Comparison of ENCODE assay signal across 8 cellular contexts in genomic region chr4:51842167-51842553, GRCh38. TPM values are rescaled to one million over a fixed set of nuclear protein-coding genes. Genes with fewer than 3 reads are reported as not detected.
DNase-seq lines count a peak whose midpoint lies in the region; ATAC-seq, FAIRE-seq and TF ChIP-seq lines count a peak whose summit lies in the region.

No MANE protein-coding gene starts in this region.

- H3K4me2 ChIP-seq in A549, result peak overlapping the region; percentile 74

- H3K4me1 ChIP-seq in A549 (peaks cover 11% of the 10 kb centered on the region), right atrium auricular region (peaks cover 0 to 14% of the 10 kb centered on the region in 2 donors), skeletal muscle tissue (ENCODE audit: control insufficient read depth in 3 of 3, insufficient read depth in 3 of 3, low read length in 3 of 3) (peaks cover 7 to 11% (median 8%) of the 10 kb centered on the region in 3 donors)

- POLR2A ChIA-PET in A549 (lab: Yijun Ruan, JAX), result interaction anchor here (0.8 kb wide), 1 partner anchor 196 kb away, joined by 3 read pairs; the partner anchor contains the start of gene SGCB

- TF ChIP-seq CTCF in A549 (IDR thresholded peaks at IDR 0.05) (no peak), right atrium auricular region (IDR thresholded peaks at IDR 0.05) (no peak)

- H3K27me3 ChIP-seq in H7 (ENCODE audit: control insufficient read depth, insufficient read depth, low read length) (peaks cover 14% of the 10 kb centered on the region), right atrium auricular region (no peaks in the 10 kb centered on the region), skeletal muscle tissue (ENCODE audit: control insufficient read depth in 3 of 3, insufficient read depth in 3 of 3, low read length in 3 of 3) (no peaks in the 10 kb centered on the region)

- H3K27ac ChIP-seq in A549 (peak overlapping the region; percentile 72 to 90), right atrium auricular region (peak overlapping the region; percentile 94 to 98), skeletal muscle tissue (ENCODE audit: low read depth, low read length) (peak overlapping the region; percentile 40)

- no peak for TF ChIP-seq POLR2A in A549 (IDR thresholded peaks at IDR 0.05; ENCODE audit: low read length)

- H3K36me3 Mint-ChIP-seq in activated naive CD4-positive, alpha-beta T cell treated with anti-CD3 and anti-CD28 coated beads, Interleukin-2, amount 50 U/mL, for 72 hours, result peaks cover 0 to 12% of the 10 kb centered on the region in 2 donors

- ATAC-seq in A549 (no peak), HG03457 (IDR thresholded peaks at IDR 0.05; ENCODE audit: unreplicated experiment) (no peak), GM19328 (IDR thresholded peaks at IDR 0.05; ENCODE audit: unreplicated experiment) (no peak)
- ATAC-seq in activated naive CD4-positive, alpha-beta T cell treated with anti-CD3 and anti-CD28 coated beads, Interleukin-2, amount 50 U/mL, for 72 hours, result no peak

- H3K36me3 ChIP-seq in H7 (replicated peaks; ENCODE audit: control insufficient read depth, insufficient read depth, low read length) (no peaks in the 10 kb centered on the region), right atrium auricular region (no peaks in the 10 kb centered on the region), skeletal muscle tissue (ENCODE audit: control insufficient read depth in 3 of 3, insufficient read depth in 3 of 3, low read length in 3 of 3) (no peaks in the 10 kb centered on the region)

- no peaks in the 10 kb centered on the region for H3K9me3 ChIP-seq in A549
- H3K9me3 ChIP-seq in right atrium auricular region, result no peaks in the 10 kb centered on the region
- H3K9me3 ChIP-seq in skeletal muscle tissue (ENCODE audit: control insufficient read depth in 3 of 3, low read length in 3 of 3), result no peaks in the 10 kb centered on the region

- TF ChIP-seq RAD21 in A549 (conservative IDR thresholded peaks at IDR 0.05 in 1 of 2, IDR thresholded peaks at IDR 0.05 in 1 of 2), result no peak

- peak overlapping the region; percentile 62 for H3K4me3 ChIP-seq in A549
- H3K4me3 ChIP-seq in H7 (ENCODE audit: insufficient read depth, low read depth, low read length), result peak overlapping the region; percentile 50
- peak overlapping the region; percentile 66 to 80 for H3K4me3 ChIP-seq in right atrium auricular region
- H3K4me3 ChIP-seq in skeletal muscle tissue (ENCODE audit: low read length in 3 of 3), result peak overlapping the region; percentile 86 to 94 (median 87)

- FAIRE-seq in A549 (lab: Jason Lieb, UNC), result no peak

- DNase-seq in A549 (ENCODE audit: low read depth in 1 of 2, low spot score in 1 of 2), result peak in 1 of 2 experiments; percentile 2
- DNase-seq in H7, result peak; percentile 30
- no peak for DNase-seq in activated naive CD4-positive, alpha-beta T cell treated with anti-CD3 and anti-CD28 coated beads, Interleukin-2, amount 50 U/mL, for 72 hours (ENCODE audit: low spot score in 2 of 2)
- peak; percentile 63 for DNase-seq in right atrium auricular region (ENCODE audit: low spot score)
- no peak for DNase-seq in SK-N-DZ (ENCODE audit: low spot score)

- TF ChIP-seq EP300 in A549 (IDR thresholded peaks at IDR 0.05), result no peak

- CTCF ChIA-PET in A549 (lab: Yijun Ruan, JAX), result interaction anchor here (0.9 to 1.0 kb wide), 2 partner anchors 11 to 20 kb away, joined by 3 to 4 read pairs; no protein-coding TSS in a partner anchor

- peak overlapping the region; percentile 19 to 89 for H3K27ac Mint-ChIP-seq in activated naive CD4-positive, alpha-beta T cell treated with anti-CD3 and anti-CD28 coated beads, Interleukin-2, amount 50 U/mL, for 72 hours

- no peaks in the 10 kb centered on the region for H3K9me3 Mint-ChIP-seq in activated naive CD4-positive, alpha-beta T cell treated with anti-CD3 and anti-CD28 coated beads, Interleukin-2, amount 50 U/mL, for 72 hours

- H3K9ac ChIP-seq in skeletal muscle tissue (ENCODE audit: low read depth in 1 of 3, low read length in 3 of 3), result peak overlapping the region; percentile 60 to 88 (median 84)

- WGBS in A549 (ENCODE audit: missing lambda C conversion rate), result 32% methylated on average over 18 of the region's 20 CpGs

TF ChIP-seq in A549, 52 proteins besides CTCF, POLR2A, EP300 and RAD21:
- TF ChIP-seq TP53 (CRISPR knock-in tag; IDR thresholded peaks at IDR 0.05) (no peak), ESRRA (IDR thresholded peaks at IDR 0.05; ENCODE audit: borderline replicate concordance, low read length) (no peak), ATOH8 (CRISPR knock-in tag; IDR thresholded peaks at IDR 0.05; ENCODE audit: low read depth) (no peak), ZC3H11A (IDR thresholded peaks at IDR 0.05) (no peak), HEYL (CRISPR knock-in tag; IDR thresholded peaks at IDR 0.05) (no peak), KDM1A (IDR thresholded peaks at IDR 0.05; ENCODE audit: low read depth) (no peak), POLR2AphosphoS2 (conservative IDR thresholded peaks at IDR 0.05; ENCODE audit: low read length) (no peak), RARB (CRISPR knock-in tag; IDR thresholded peaks at IDR 0.05) (no peak), E2F6 (IDR thresholded peaks at IDR 0.05; ENCODE audit: borderline replicate concordance, low read depth) (no peak), FOXS1 (CRISPR knock-in tag; IDR thresholded peaks at IDR 0.05) (no peak), FOSB (CRISPR knock-in tag; IDR thresholded peaks at IDR 0.05) (no peak), HOXA7 (CRISPR knock-in tag; IDR thresholded peaks at IDR 0.05) (no peak), HMGXB4 (CRISPR knock-in tag; IDR thresholded peaks at IDR 0.05; ENCODE audit: borderline replicate concordance) (no peak)
TF ChIP-seq in A549: peak in this region for 0.

RNA-seq across cellular contexts. Expression of gene DCUN1D4, which starts 0.8 kb away (rescaled TPM):
- polyA plus RNA-seq in A549 (2011; rRNA removed), result 64.8 and 65.0 TPM in 2 replicates
- 18.3 and 21.2 TPM in 2 replicates for polyA plus RNA-seq in A549 (2012; cell fraction: cytosol; rRNA removed)
- 28.7 and 29.3 TPM in 2 replicates for polyA plus RNA-seq in A549 (2012; cell fraction: nucleus; rRNA removed)
- 22.9 to 25.2 TPM (median 24.9 TPM) in 3 replicates for polyA plus RNA-seq in A549 (2017; fragmentation: RNase III; extraction: RNeasy Plus Mini Kit Qiagen cat#74134 plus additional on column Dnase treatment)
- polyA minus RNA-seq in A549 (2011; rRNA and poly(A)+ RNA removed), result 53.1 and 62.2 TPM in 2 replicates
- total RNA-seq in H7 (2014; rRNA removed; shearing (Covaris generic)), result 10.4 and 15.5 TPM in 2 replicates
- total RNA-seq in activated naive CD4-positive, alpha-beta T cell treated with anti-CD3 and anti-CD28 coated beads, Interleukin-2, amount 50 U/mL, for 72 hours, result 10 to 100 TPM; 46.9 to 48.7 TPM
- total RNA-seq in right atrium auricular region, result 10 to 100 TPM; 22.6 to 26.1 TPM
- total RNA-seq in skeletal muscle tissue, result 28.2 TPM
- 34.3 and 34.7 TPM in 2 replicates for polyA plus RNA-seq in SK-N-DZ (2014; cell fraction: cytosol; rRNA removed)
- 93.5 and 120 TPM in 2 replicates for polyA plus RNA-seq in SK-N-DZ (2014; cell fraction: nucleus; rRNA removed)

Comparison
In these comparisons a context has a peak if more than half of its experiments do, and no peak if none do; other contexts are left out.
1. DNase-seq: peak in H7 (single experiment) and right atrium auricular region (single experiment); none in activated naive CD4-positive, alpha-beta T cell treated with anti-CD3 and anti-CD28 coated beads, Interleukin-2, amount 50 U/mL, for 72 hours (0 of 2) and SK-N-DZ (single experiment).
2. H3K27ac ChIP-seq: peak in every context shown above with its lines; median percentile 96 in right atrium auricular region; 81 in A549; 40 in skeletal muscle tissue.
3. Peak in every context shown above with its lines, with median percentiles within 50 percentile points of each other: H3K4me3 ChIP-seq.